8 cellular contexts compared by ENCODE assay signal in the genomic region with DNA sequence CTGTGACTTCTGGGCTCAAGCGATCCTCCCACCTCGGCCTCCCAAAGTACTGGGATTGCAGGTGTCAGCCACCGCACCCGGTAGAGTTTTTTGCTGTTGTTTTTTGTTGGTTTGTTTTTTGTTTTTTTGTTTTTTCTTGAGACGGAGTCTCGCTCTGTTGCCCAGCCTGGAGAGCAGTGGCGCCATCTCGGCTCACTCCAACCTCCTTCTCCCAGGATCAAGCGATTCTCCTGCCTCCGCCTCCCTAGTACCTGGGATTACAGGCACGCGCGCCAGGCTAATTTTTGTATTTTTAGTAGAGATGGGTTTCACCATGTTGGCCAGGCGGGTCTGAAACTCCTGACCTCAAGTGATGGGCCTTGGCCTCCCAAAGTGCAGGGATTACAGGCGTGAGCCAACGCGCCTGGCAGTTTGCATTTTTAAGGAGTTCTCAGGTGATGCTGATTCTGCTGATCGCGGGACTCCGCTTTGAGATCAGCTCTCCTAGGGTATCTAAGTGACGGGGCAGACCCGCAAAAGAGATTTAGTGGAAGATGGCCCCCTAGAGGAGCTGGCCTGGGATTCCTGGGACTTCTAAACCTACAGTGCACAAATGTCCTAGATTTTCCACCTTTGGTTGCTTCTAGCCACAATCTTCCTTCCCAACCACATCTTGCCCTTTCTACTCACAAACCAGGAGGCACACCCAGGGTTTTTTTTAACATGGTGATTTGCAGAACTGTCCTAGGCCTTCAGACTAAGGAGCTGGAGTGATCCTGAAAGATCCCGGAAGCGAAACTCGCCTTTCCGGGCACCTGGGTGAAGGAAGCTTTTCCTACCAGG. TPM values are rescaled to one million over a fixed set of nuclear protein-coding genes. Genes with fewer than 3 reads are reported as not detected.
A peak's percentile ranks its signal among the peaks of the same experiment; 100 is the strongest.
DNase-seq lines count a peak whose midpoint lies in the region; ATAC-seq and TF ChIP-seq lines count a peak whose summit lies in the region.

No MANE protein-coding gene starts in this region.

- POLR2A ChIA-PET in naive thymus-derived CD4-positive, alpha-beta T cell (lab: Charles Lee), result interaction anchor here (1.1 kb wide), 1 partner anchor 153 kb away, joined by 3 read pairs; a partner anchor contains a TSS

- H3K9me3 Mint-ChIP-seq in naive thymus-derived CD4-positive, alpha-beta T cell, result peaks cover 0 to 6% (median 2%) of the 10 kb centered on the region in 11 donors

- in situ Hi-C loops in GM13977 (cut with MboI; ENCODE audit: low pct_unique_long_range_greater_than_20kb, low sequenced_read_pairs, unreplicated experiment), result no loop called here

- no peak for DNase-seq in Right ventricle myocardium inferior (ENCODE audit: missing footprints)
- DNase-seq in Right ventricle myocardium superior, result no peak
- peak; percentile 5 for DNase-seq in NCI-H82 treated with DMSO at 0.1 percent for 48 hours (lab: John Stamatoyannopoulos, UW; ENCODE audit: unreplicated experiment)
- no peak for DNase-seq in naive thymus-derived CD4-positive, alpha-beta T cell
- DNase-seq in NCI-H1105 treated with DMSO at 0.1 percent for 48 hours (lab: John Stamatoyannopoulos, UW), result no peak
- DNase-seq in GM13977 (ENCODE audit: low spot score), result no peak

- H3K27me3 ChIP-seq in ectodermal cell (ENCODE audit: control insufficient read depth, insufficient read depth, low read length, poor library complexity, severe bottlenecking), result no peaks in the 10 kb centered on the region
- H3K27me3 ChIP-seq in naive thymus-derived CD4-positive, alpha-beta T cell (ENCODE audit: control insufficient read depth in 2 of 2, insufficient read depth in 2 of 2, low read length in 2 of 2), result peaks cover 0 to 2% of the 10 kb centered on the region in 2 donors

- no peaks in the 10 kb centered on the region for H3K36me3 ChIP-seq in ectodermal cell (ENCODE audit: control insufficient read depth, insufficient read depth, low read length)
- H3K36me3 ChIP-seq in naive thymus-derived CD4-positive, alpha-beta T cell (ENCODE audit: control insufficient read depth in 2 of 3, insufficient read depth in 3 of 3, low read length in 3 of 3), result no peaks in the 10 kb centered on the region

- peak overlapping the region in 1 of 9 donors; percentile 93 for H3K27ac Mint-ChIP-seq in naive thymus-derived CD4-positive, alpha-beta T cell

- no peak for TF ChIP-seq CTCF in GM13977 (IDR thresholded peaks at IDR 0.05; ENCODE audit: extremely low read depth, insufficient read depth, missing control alignments)

- intact Hi-C loops in Right ventricle myocardium inferior (cut with DNase I) (no loop called here), Right ventricle myocardium superior (cut with DNase I) (no loop called here)
- intact Hi-C loops in naive thymus-derived CD4-positive, alpha-beta T cell (cut with micrococcal nuclease), result no loop called here

- CTCF ChIA-PET in naive thymus-derived CD4-positive, alpha-beta T cell (lab: Charles Lee), result no interaction called here

- WGBS in ectodermal cell, 2 experiments, result 75 to 76% methylated on average over 26 of the region's 26 CpGs

- H3K27ac ChIP-seq in ectodermal cell (ENCODE audit: insufficient read depth, low read depth, low read length, poor library complexity, severe bottlenecking), result no peak overlapping the region
- no peak overlapping the region for H3K27ac ChIP-seq in naive thymus-derived CD4-positive, alpha-beta T cell (ENCODE audit: low read depth, low read length)

- peak overlapping the region; percentile 51 for H3K4me3 ChIP-seq in ectodermal cell (ENCODE audit: insufficient read depth, low read depth, low read length)
- peak overlapping the region; percentile 76 for H3K4me3 ChIP-seq in naive thymus-derived CD4-positive, alpha-beta T cell (ENCODE audit: low read length)

- H3K27me3 Mint-ChIP-seq in naive thymus-derived CD4-positive, alpha-beta T cell, result peaks cover 31 to 48% (median 42%) of the 10 kb centered on the region in 5 donors

- peaks cover 12 to 36% (median 16%) of the 10 kb centered on the region in 7 donors for H3K4me1 Mint-ChIP-seq in naive thymus-derived CD4-positive, alpha-beta T cell

- H3K4me3 Mint-ChIP-seq in naive thymus-derived CD4-positive, alpha-beta T cell, result peak overlapping the region; percentile 87 to 99 (median 92)

- ATAC-seq in Right ventricle myocardium inferior, result peak; percentile 8
- no peak for ATAC-seq in Right ventricle myocardium superior (ENCODE audit: poor library complexity)
- no peak for ATAC-seq in naive thymus-derived CD4-positive, alpha-beta T cell
- ATAC-seq in HG03280 (IDR thresholded peaks at IDR 0.05; ENCODE audit: unreplicated experiment), result no peak

- no peaks in the 10 kb centered on the region for H3K9me3 ChIP-seq in ectodermal cell (ENCODE audit: control insufficient read depth, low read length)
- H3K9me3 ChIP-seq in naive thymus-derived CD4-positive, alpha-beta T cell (ENCODE audit: control insufficient read depth in 2 of 3, low read length in 3 of 3), result no peaks in the 10 kb centered on the region

- H3K36me3 Mint-ChIP-seq in naive thymus-derived CD4-positive, alpha-beta T cell, result peaks cover 0 to 8% (median 0%) of the 10 kb centered on the region in 5 donors

- H3K4me1 ChIP-seq in ectodermal cell (ENCODE audit: control insufficient read depth, insufficient read depth, low read length), result no peaks in the 10 kb centered on the region
- H3K4me1 ChIP-seq in naive thymus-derived CD4-positive, alpha-beta T cell (ENCODE audit: control insufficient read depth in 2 of 2, insufficient read depth in 2 of 2, low read length in 2 of 2), result peaks cover 4 to 6% of the 10 kb centered on the region in 2 donors

RNA-seq across cellular contexts. Expression of a gene that starts 45.2 kb away (rescaled TPM):
- total RNA-seq in Right ventricle myocardium inferior (not detected), Right ventricle myocardium superior (not detected)
- not detected for polyA plus RNA-seq in ectodermal cell (2013, experiment 1 of 4)
- not detected for polyA plus RNA-seq in ectodermal cell (2013, experiment 2 of 4)
- polyA plus RNA-seq in ectodermal cell (2013, experiment 3 of 4), result not detected
- polyA plus RNA-seq in ectodermal cell (2013, experiment 4 of 4), result not detected
- total RNA-seq in naive thymus-derived CD4-positive, alpha-beta T cell, result not detected
- not detected for polyA plus RNA-seq in naive thymus-derived CD4-positive, alpha-beta T cell

RNA-seq across cellular contexts. Expression of a gene that starts 45.9 kb away (rescaled TPM):
- total RNA-seq in Right ventricle myocardium inferior (1.2 TPM), Right ventricle myocardium superior (2.0 TPM)
- polyA plus RNA-seq in ectodermal cell (2013, experiment 1 of 4), result 17.3 TPM
- 16.2 TPM for polyA plus RNA-seq in ectodermal cell (2013, experiment 2 of 4)
- polyA plus RNA-seq in ectodermal cell (2013, experiment 3 of 4), result 9.6 TPM
- polyA plus RNA-seq in ectodermal cell (2013, experiment 4 of 4), result 12.6 TPM
- total RNA-seq in naive thymus-derived CD4-positive, alpha-beta T cell, result 1 to 10 TPM in 2 of 5 experiments, under 1 TPM in 3; 0.46 to 3.7 (median 0.66) TPM
- 1 to 10 TPM; 1.0 to 1.2 TPM for polyA plus RNA-seq in naive thymus-derived CD4-positive, alpha-beta T cell

RNA-seq across cellular contexts. Expression of a gene that starts 53.5 kb away (rescaled TPM):
- not detected for total RNA-seq in Right ventricle myocardium inferior
- total RNA-seq in Right ventricle myocardium superior, result not detected
- polyA plus RNA-seq in ectodermal cell (2013, experiment 1 of 4), result not detected
- not detected for polyA plus RNA-seq in ectodermal cell (2013, experiment 2 of 4)
- not detected for polyA plus RNA-seq in ectodermal cell (2013, experiment 3 of 4)
- polyA plus RNA-seq in ectodermal cell (2013, experiment 4 of 4), result not detected
- total RNA-seq in naive thymus-derived CD4-positive, alpha-beta T cell, result not detected
- polyA plus RNA-seq in naive thymus-derived CD4-positive, alpha-beta T cell, result not detected
